ENCODE assay signal across 8 cellular contexts in genomic region chr14:88825078-88825458, GRCh38. TPM values are rescaled to one million over a fixed set of nuclear protein-coding genes. Genes with fewer than 3 reads are reported as not detected.
A peak's percentile ranks its signal among the peaks of the same experiment; 100 is the strongest.
DNase-seq lines count a peak whose midpoint lies in the region; ATAC-seq, FAIRE-seq and TF ChIP-seq lines count a peak whose summit lies in the region.

No MANE protein-coding gene starts in this region.

- WGBS in adrenal gland, 4 donors, result 5 to 7% (median 6%) methylated on average over 5 of the region's 5 CpGs
- WGBS in thyroid gland, 2 donors, result 2 to 3% methylated on average over 5 of the region's 5 CpGs

- no peak for DNase-seq in left ventricle myocardium inferior
- DNase-seq in cardiac septum (ENCODE audit: low spot score), result no peak
- no peak for DNase-seq in adrenal gland
- DNase-seq in kidney, result no peak
- no peak for DNase-seq in thyroid gland
- DNase-seq in MV-4-11 (lab: John Stamatoyannopoulos, UW), result no peak

- no peaks in the 10 kb centered on the region for H3K9me3 ChIP-seq in left ventricle myocardium inferior (replicated peaks)
- no peaks in the 10 kb centered on the region for H3K9me3 ChIP-seq in adrenal gland (replicated peaks in 1 of 3)
- no peaks in the 10 kb centered on the region for H3K9me3 ChIP-seq in kidney (ENCODE audit: control insufficient read depth in 1 of 2, low read length in 2 of 2)
- H3K9me3 ChIP-seq in thyroid gland, result no peaks in the 10 kb centered on the region

- no peak for FAIRE-seq in kidney (lab: Jason Lieb, UNC)

- H3K36me3 ChIP-seq in left ventricle myocardium inferior, result no peaks in the 10 kb centered on the region
- H3K36me3 ChIP-seq in adrenal gland (replicated peaks in 1 of 2), result no peaks in the 10 kb centered on the region
- no peaks in the 10 kb centered on the region for H3K36me3 ChIP-seq in kidney (ENCODE audit: control insufficient read depth in 1 of 2, insufficient read depth in 2 of 2, low read length in 2 of 2)
- no peaks in the 10 kb centered on the region for H3K36me3 ChIP-seq in thyroid gland

- no peaks in the 10 kb centered on the region for H3K27me3 ChIP-seq in left ventricle myocardium inferior (ENCODE audit: low read depth)
- H3K27me3 ChIP-seq in adrenal gland, result no peaks in the 10 kb centered on the region
- no peaks in the 10 kb centered on the region for H3K27me3 ChIP-seq in thyroid gland

- H3K9ac ChIP-seq in kidney (ENCODE audit: low read length in 2 of 2), result peak overlapping the region; percentile 53 to 71

- intact Hi-C loops in left ventricle myocardium inferior (cut with micrococcal nuclease) (no loop called here), cardiac septum (cut with DNase I) (loop anchor here (2.0 kb wide), 1 partner anchor 32 kb away; the partner anchor contains the start of gene EML5), adrenal gland (cut with DNase I) (no loop called here), kidney (cut with DNase I) (no loop called here), thyroid gland (cut with DNase I) (no loop called here)

- TF ChIP-seq POLR2A in adrenal gland (IDR thresholded peaks at IDR 0.05), result no peak
- no peak for TF ChIP-seq POLR2A in thyroid gland (IDR thresholded peaks at IDR 0.05)

- TF ChIP-seq CTCF in left ventricle myocardium inferior (IDR thresholded peaks at IDR 0.05; ENCODE audit: borderline replicate concordance) (no peak), adrenal gland (IDR thresholded peaks at IDR 0.05) (no peak), kidney (IDR thresholded peaks at IDR 0.05; ENCODE audit: borderline replicate concordance, extremely low read depth, insufficient read depth) (no peak), thyroid gland (IDR thresholded peaks at IDR 0.05) (no peak)

- peak overlapping the region; percentile 88 for H3K4me3 ChIP-seq in left ventricle myocardium inferior
- peak overlapping the region; percentile 28 to 81 (median 70) for H3K4me3 ChIP-seq in adrenal gland
- H3K4me3 ChIP-seq in kidney (ENCODE audit: low read length in 2 of 2), result peak overlapping the region; percentile 86 to 91
- H3K4me3 ChIP-seq in thyroid gland (replicated peaks in 1 of 3), result peak overlapping the region; percentile 69 to 83 (median 77)

- peaks cover 17% of the 10 kb centered on the region for H3K4me1 ChIP-seq in left ventricle myocardium inferior
- H3K4me1 ChIP-seq in adrenal gland (replicated peaks in 1 of 2), result peaks cover 29 to 51% of the 10 kb centered on the region in 2 donors
- peaks cover 0 to 3% of the 10 kb centered on the region in 2 donors for H3K4me1 ChIP-seq in kidney (ENCODE audit: control insufficient read depth in 1 of 2, insufficient read depth in 1 of 2, low read depth in 1 of 2, low read length in 2 of 2)
- peaks cover 10% of the 10 kb centered on the region in 2 donors for H3K4me1 ChIP-seq in thyroid gland

- no peak for ATAC-seq in HG02678 (IDR thresholded peaks at IDR 0.05; ENCODE audit: unreplicated experiment)
- no peak for ATAC-seq in GM18519 (IDR thresholded peaks at IDR 0.05; ENCODE audit: low FRiP score, unreplicated experiment)

- H3K27ac ChIP-seq in left ventricle myocardium inferior (replicated peaks), result peak overlapping the region; percentile 94
- peak overlapping the region in 4 of 5 donors; percentile 85 to 94 (median 90) for H3K27ac ChIP-seq in adrenal gland
- H3K27ac ChIP-seq in kidney (ENCODE audit: low read depth in 2 of 2, low read length in 2 of 2), result peak overlapping the region in 1 of 2 donors; percentile 91
- peak overlapping the region; percentile 83 to 90 (median 85) for H3K27ac ChIP-seq in thyroid gland

RNA-seq across cellular contexts. Expression of gene TTC8, which starts 0.6 kb away (rescaled TPM):
- total RNA-seq in left ventricle myocardium inferior (8.9 TPM), cardiac septum (12.2 TPM), adrenal gland (100 to 1,000 TPM in 1 of 8 donors, 10 to 100 TPM in 7; 40.4 to 184 (median 71.1) TPM), kidney (17.2 TPM), thyroid gland (100 to 1,000 TPM in 1 of 4 donors, 10 to 100 TPM in 3; 51.4 to 118 (median 68.0) TPM)
- polyA plus RNA-seq in adrenal gland (10 to 100 TPM; 53.5 to 68.5 (median 62.3) TPM), kidney (ENCODE audit: insufficient read depth, low read depth, low replicate concordance) (14.0 TPM)

RNA-seq across cellular contexts. Expression of gene EML5, which starts 32.3 kb away (rescaled TPM):
- total RNA-seq in left ventricle myocardium inferior (0.36 TPM), cardiac septum (0.24 TPM), adrenal gland (10 to 100 TPM in 2 of 8 donors, 1 to 10 TPM in 6; 2.0 to 17.3 (median 7.4) TPM), kidney (2.8 TPM), thyroid gland (10 to 100 TPM in 1 of 4 donors, 1 to 10 TPM in 3; 3.8 to 15.8 (median 7.3) TPM)
- polyA plus RNA-seq in adrenal gland (1 to 10 TPM; 1.8 to 6.0 (median 5.6) TPM), kidney (ENCODE audit: insufficient read depth, low read depth, low replicate concordance) (0.26 TPM)
